28 cellular contexts compared by ENCODE assay signal in the genomic region with DNA sequence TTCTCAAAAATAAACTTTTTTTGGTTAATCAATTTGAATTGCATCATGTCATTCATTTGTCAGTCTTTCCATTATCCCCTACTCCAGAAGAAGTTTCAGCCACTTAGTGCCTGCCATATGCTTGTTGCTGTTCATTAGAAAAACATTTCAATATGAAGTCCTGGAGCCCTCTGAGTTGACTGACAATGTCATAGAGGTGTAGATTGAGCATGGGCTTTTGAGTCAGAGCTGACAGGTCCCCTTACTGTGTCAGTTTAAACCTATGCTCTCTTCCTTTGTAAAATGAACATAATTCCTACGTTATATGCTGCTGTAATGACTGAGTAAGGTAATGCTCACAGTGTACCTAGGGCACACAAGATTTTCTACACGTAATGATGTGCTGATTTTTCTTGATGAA.
"Had no signal": no experiment of that assay in that cellular context is flagged by ENCODE, and none has a peak within 500 bp of the region (broad histone marks: within the 10 kb centered on the region; RNA-seq: fewer than 3 reads in every experiment).

No MANE protein-coding gene starts in this region.

- H3K79me2 ChIP-seq: hepatocyte had no signal

- H2AFZ ChIP-seq: hepatocyte had no signal

- H3K4me2 ChIP-seq: hepatocyte had no signal

- H3K27me3 ChIP-seq: colonic mucosa, dorsolateral prefrontal cortex, esophagus muscularis mucosa, esophagus squamous epithelium, gastrocnemius medialis, gastroesophageal sphincter, heart left ventricle, heart right ventricle, hepatocyte had no signal

- H3K27ac ChIP-seq: colonic mucosa, coronary artery, epithelial cell of prostate, esophagus muscularis mucosa, esophagus squamous epithelium, gastrocnemius medialis, gastroesophageal sphincter, heart left ventricle, heart right ventricle, hepatocyte had no signal

- FAIRE-seq: colon, endometrium, endothelial cell of umbilical vein, frontal cortex had no signal

- ATAC-seq: effector memory CD8-positive, alpha-beta T cell; esophagus mucosa; gastrocnemius medialis; gastroesophageal sphincter; heart left ventricle; heart right ventricle had no signal

- H3K9me3 ChIP-seq: colonic mucosa, esophagus muscularis mucosa, esophagus squamous epithelium, gastrocnemius medialis, gastroesophageal sphincter, heart right ventricle had no signal

- H3K36me3 ChIP-seq: colonic mucosa, esophagus muscularis mucosa, esophagus squamous epithelium, gastrocnemius medialis, gastroesophageal sphincter, heart left ventricle, heart right ventricle had no signal

- H3K4me1 ChIP-seq: colonic mucosa, esophagus squamous epithelium, gastrocnemius medialis, gastroesophageal sphincter had no signal

- DNase-seq: colonic mucosa; cortex of kidney; dermis blood vessel endothelial cell; dorsolateral prefrontal cortex; effector CD4-positive, alpha-beta T cell; effector CD8-positive, alpha-beta T cell; effector memory CD4-positive, alpha-beta T cell; effector memory CD8-positive, alpha-beta T cell; endodermal cell; erythroblast; esophagus squamous epithelium; foreskin fibroblast; foreskin melanocyte; gastrocnemius medialis; glutamatergic neuron; head of caudate nucleus; heart left ventricle; heart right ventricle had no signal

- H3K4me3 ChIP-seq: colonic mucosa, coronary artery, dorsolateral prefrontal cortex, esophagus muscularis mucosa, esophagus squamous epithelium, gastrocnemius medialis, gastroesophageal sphincter, heart left ventricle, heart right ventricle, hepatocyte had no signal
